Comparison of ENCODE assay signal across 26 cellular contexts in genomic region chr9:129667850-129668249, GRCh38. TPM values are rescaled to one million over a fixed set of nuclear protein-coding genes. Genes with fewer than 3 reads are reported as not detected.
DNase-seq lines count a peak whose midpoint lies in the region; ATAC-seq, FAIRE-seq and TF ChIP-seq lines count a peak whose summit lies in the region.
"Had no signal": no experiment of that assay in that cellular context is flagged by ENCODE, and none has a peak within 500 bp of the region (broad histone marks: within the 10 kb centered on the region; RNA-seq: fewer than 3 reads in every experiment).

No MANE protein-coding gene starts in this region.

- H3K27me3 Mint-ChIP-seq in natural killer cell treated with Interleukin-12 subunit alpha and Interleukin-12 subunit beta and Interleukin-15 and Interleukin-18, amount 100 ng/mL, for 72 hours = peaks cover 0 to 11% of the 10 kb centered on the region in 2 donors
- peaks cover 7 to 17% of the 10 kb centered on the region in 2 donors for H3K27me3 Mint-ChIP-seq in natural killer cell (ENCODE audit: low read depth in 2 of 2)

- CTCF ChIA-PET in HepG2 (lab: Yijun Ruan, JAX; ENCODE audit: low intra/inter-chr PET ratio, low total read pairs) = no interaction called here

- no peaks in the 10 kb centered on the region for H3K4me1 ChIP-seq in HepG2 (ENCODE audit: insufficient read depth, low read length)
- H3K4me1 ChIP-seq: foreskin keratinocyte had no signal

- H3K79me2 ChIP-seq in HepG2 (ENCODE audit: insufficient read depth, low read length) = no peaks in the 10 kb centered on the region

- H3K27ac ChIP-seq in HepG2 (ENCODE audit: extremely low read length, insufficient read depth, low read length) = no peak overlapping the region
- H3K27ac ChIP-seq: dorsolateral prefrontal cortex, foreskin keratinocyte had no signal

- H3K9me3 ChIP-seq in HepG2 (ENCODE audit: low read length) = no peaks in the 10 kb centered on the region
- H3K9me3 ChIP-seq: tibial nerve had no signal

- peaks cover 20 to 66% of the 10 kb centered on the region in 2 experiments for H3K27me3 ChIP-seq in HepG2 (ENCODE audit: control insufficient read depth in 1 of 2, insufficient read depth in 2 of 2, low read length in 2 of 2)

- BruUV-seq in HepG2 (replicated peaks; lab: Mats Ljungman, UMichigan) = no TSS peak

- H3K4me3 ChIP-seq in WI38 (ENCODE audit: low read depth, low read length) (peak overlapping the region; percentile 73; the same call in 1 of the 2 replicates), HepG2 (replicated peaks in 1 of 3; ENCODE audit: insufficient read depth in 1 of 3, low read depth in 2 of 3, low read length in 3 of 3) (no peak overlapping the region)
- H3K4me3 ChIP-seq: dorsolateral prefrontal cortex, tibial nerve had no signal

- TF ChIP-seq RAD21 in HepG2 (CRISPR knock-in tag; IDR thresholded peaks at IDR 0.05) = no peak

- no peak overlapping the region for H3K9ac ChIP-seq in HepG2 (ENCODE audit: insufficient read depth, low read depth, low read length)

- WGBS in HepG2 (ENCODE audit: low lambda C conversion rate) = no CpG with 5 or more reads among the region's 9 CpGs

- no peaks in the 10 kb centered on the region for H3K36me3 ChIP-seq in HepG2 (replicated peaks in 1 of 2; ENCODE audit: control insufficient read depth in 1 of 2, insufficient read depth in 2 of 2, low read length in 2 of 2)
- H3K36me3 ChIP-seq: tibial nerve had no signal

- ATAC-seq in natural killer cell treated with Interleukin-12 subunit alpha and Interleukin-12 subunit beta and Interleukin-15 and Interleukin-18, amount 100 ng/mL, for 72 hours = peak; percentile 11 to 12
- ATAC-seq in natural killer cell (no peak), HepG2 (peak; percentile 18; the same call in 2 of the 3 replicates), HG02840 (IDR thresholded peaks at IDR 0.05; ENCODE audit: low FRiP score, unreplicated experiment) (no peak), GM21381 (IDR thresholded peaks at IDR 0.05; ENCODE audit: unreplicated experiment) (no peak)
- ATAC-seq: activated CD8-positive, alpha-beta T cell treated with anti-CD3 and anti-CD28 coated beads for 36 hours; foreskin keratinocyte had no signal

- H3K36me3 Mint-ChIP-seq in natural killer cell treated with Interleukin-12 subunit alpha and Interleukin-12 subunit beta and Interleukin-15 and Interleukin-18, amount 100 ng/mL, for 72 hours = no peaks in the 10 kb centered on the region
- no peaks in the 10 kb centered on the region for H3K36me3 Mint-ChIP-seq in natural killer cell
- H3K36me3 Mint-ChIP-seq: CD8-positive, alpha-beta memory T cell; immature natural killer cell had no signal

- H3K27ac Mint-ChIP-seq in natural killer cell treated with Interleukin-12 subunit alpha and Interleukin-12 subunit beta and Interleukin-15 and Interleukin-18, amount 100 ng/mL, for 72 hours = no peak overlapping the region
- H3K27ac Mint-ChIP-seq in natural killer cell = no peak overlapping the region
- H3K27ac Mint-ChIP-seq: activated CD8-positive, alpha-beta T cell treated with anti-CD3 and anti-CD28 coated beads for 36 hours; CD8-positive, alpha-beta memory T cell; immature natural killer cell had no signal

- TF ChIP-seq EP300 in HepG2 (IDR thresholded peaks at IDR 0.05; ENCODE audit: low read depth in 2 of 2, low read length in 2 of 2) (no peak), HepG2 (CRISPR knock-in tag; IDR thresholded peaks at IDR 0.05; ENCODE audit: borderline replicate concordance) (no peak)

- H3K4me1 Mint-ChIP-seq in natural killer cell treated with Interleukin-12 subunit alpha and Interleukin-12 subunit beta and Interleukin-15 and Interleukin-18, amount 100 ng/mL, for 72 hours (ENCODE audit: low read depth in 2 of 2) = peaks cover 0 to 4% of the 10 kb centered on the region in 2 donors
- H3K4me1 Mint-ChIP-seq in natural killer cell = peaks cover 0 to 8% of the 10 kb centered on the region in 2 donors

- no peak for DNase-seq in natural killer cell treated with Interleukin-12 subunit alpha and Interleukin-12 subunit beta and Interleukin-15 and Interleukin-18, amount 100 ng/mL, for 72 hours (ENCODE audit: low spot score)
- DNase-seq in natural killer cell = no peak
- no peak for DNase-seq in HepG2 (ENCODE audit: low spot score)
- DNase-seq in NOMO-1 (lab: John Stamatoyannopoulos, UW; ENCODE audit: unreplicated experiment in 2 of 2) = no peak
- no peak for DNase-seq in cortex of kidney (lab: John Stamatoyannopoulos, UW)
- DNase-seq: activated CD4-positive, CD25-positive, alpha-beta regulatory T cell; activated CD8-positive, alpha-beta T cell treated with anti-CD3 and anti-CD28 coated beads for 36 hours; amniotic stem cell; CD8-positive, alpha-beta memory T cell; dorsolateral prefrontal cortex; foreskin keratinocyte; immature natural killer cell; NCI-H1092 treated with DMSO at 0.1 percent for 48 hours; NCI-H2029; NCI-H2227 treated with DMSO at 0.1 percent for 48 hours; Right ventricle myocardium superior; small intestine; stimulated activated CD4-positive, alpha-beta T cell treated with anti-CD3 and anti-CD28 coated beads, Interleukin-2, amount 100 ng/mL, for 48 hours; stimulated activated naive CD4-positive, alpha-beta T cell had no signal

- intact Hi-C loops in natural killer cell (cut with micrococcal nuclease) (no loop called here), HepG2 (cut with micrococcal nuclease; ENCODE audit: unreplicated experiment) (no loop called here)

- POLR2A ChIA-PET in HepG2 (lab: Yijun Ruan, JAX) = no interaction called here

- in situ Hi-C loops in HepG2 (cut with HindIII; ENCODE audit: extremely low pct_ligation_motif_present, low pct_unique_long_range_greater_than_20kb) = no loop called here

- H3K4me3 Mint-ChIP-seq in natural killer cell treated with Interleukin-12 subunit alpha and Interleukin-12 subunit beta and Interleukin-15 and Interleukin-18, amount 100 ng/mL, for 72 hours = no peak overlapping the region
- H3K4me3 Mint-ChIP-seq in natural killer cell = no peak overlapping the region
- H3K4me3 Mint-ChIP-seq: activated CD8-positive, alpha-beta T cell treated with anti-CD3 and anti-CD28 coated beads for 36 hours; immature natural killer cell had no signal

- no peak for TF ChIP-seq POLR2A in HepG2 (IDR thresholded peaks at IDR 0.05; ENCODE audit: insufficient read depth in 1 of 2, low read depth in 2 of 2, low read length in 2 of 2)

- H3K4me2 ChIP-seq in HepG2 (ENCODE audit: low read depth, low read length) = no peak overlapping the region

- no peak for TF ChIP-seq CTCF in natural killer cell (IDR thresholded peaks at IDR 0.05)
- TF ChIP-seq CTCF in WI38 (IDR thresholded peaks at IDR 0.05; ENCODE audit: low read depth, low read length) = no peak
- TF ChIP-seq CTCF in HepG2 (CRISPR knock-in tag; IDR thresholded peaks at IDR 0.05) = no peak

- no peaks in the 10 kb centered on the region for H3K9me3 Mint-ChIP-seq in natural killer cell treated with Interleukin-12 subunit alpha and Interleukin-12 subunit beta and Interleukin-15 and Interleukin-18, amount 100 ng/mL, for 72 hours
- H3K9me3 Mint-ChIP-seq in natural killer cell = no peaks in the 10 kb centered on the region
- H3K9me3 Mint-ChIP-seq: activated CD8-positive, alpha-beta T cell treated with anti-CD3 and anti-CD28 coated beads for 36 hours; CD8-positive, alpha-beta memory T cell; immature natural killer cell had no signal

- H2AFZ ChIP-seq in HepG2 (ENCODE audit: low read length) = no peak overlapping the region

- H4K20me1 ChIP-seq in HepG2 (ENCODE audit: insufficient read depth, low read length) = no peaks in the 10 kb centered on the region

- no peak for FAIRE-seq in HepG2 (lab: Jason Lieb, UNC)
- FAIRE-seq: A204.1, G401.6, small intestine had no signal

RNA-seq across cellular contexts. Expression of gene PRRX2, which starts 2.4 kb away (rescaled TPM):
- total RNA-seq in natural killer cell treated with Interleukin-12 subunit alpha and Interleukin-12 subunit beta and Interleukin-15 and Interleukin-18, amount 100 ng/mL, for 72 hours = not detected
- total RNA-seq in natural killer cell (not detected), HepG2 (2016; rRNA removed; fragmentation: Illumina TruSeq; extraction: Trizol) (not detected in 2 replicates)
- total RNA-seq in HepG2 (2016; cell fraction: cytosol; rRNA removed; fragmentation: Illumina TruSeq; extraction: Trizol; ENCODE audit: low read depth) = not detected in 2 replicates
- not detected in 2 replicates for total RNA-seq in HepG2 (2016; cell fraction: insoluble cytoplasmic fraction; rRNA removed; fragmentation: Illumina TruSeq; extraction: Trizol)
- total RNA-seq in HepG2 (2016; cell fraction: membrane; rRNA removed; fragmentation: Illumina TruSeq; extraction: Trizol) = not detected in 2 replicates
- total RNA-seq in HepG2 (2016; cell fraction: nucleus; rRNA removed; fragmentation: Illumina TruSeq; extraction: Trizol) = not detected in 2 replicates
- polyA plus RNA-seq in HepG2 (2011; rRNA removed) = 0.05 TPM in 1 of 2 replicates, not detected in the other
- not detected in 2 replicates for polyA plus RNA-seq in HepG2 (2011; cell fraction: cytosol; rRNA removed)
- not detected in 2 replicates for polyA plus RNA-seq in HepG2 (2011; cell fraction: nucleus; rRNA removed)
- polyA plus RNA-seq in HepG2 (2012) = not detected in 2 replicates
- not detected in 2 replicates for polyA plus RNA-seq in HepG2 (2016; cell fraction: cytosol; fragmentation: Illumina TruSeq; extraction: Trizol; ENCODE audit: low read depth)
- polyA plus RNA-seq in HepG2 (2016; cell fraction: insoluble cytoplasmic fraction; fragmentation: Illumina TruSeq; extraction: Trizol; ENCODE audit: low read depth) = not detected in 2 replicates
- not detected in 2 replicates for polyA plus RNA-seq in HepG2 (2016; cell fraction: membrane; fragmentation: Illumina TruSeq; extraction: Trizol; ENCODE audit: low read depth)
- not detected in 2 replicates for polyA plus RNA-seq in HepG2 (2016; cell fraction: nucleus; fragmentation: Illumina TruSeq; extraction: Trizol; ENCODE audit: insufficient read depth, low read depth)
- polyA minus RNA-seq in HepG2 (2011; rRNA and poly(A)+ RNA removed; ENCODE audit: low replicate concordance) = not detected in 2 replicates
- polyA minus RNA-seq in HepG2 (2011; cell fraction: cytosol; rRNA and poly(A)+ RNA removed) = not detected in 2 replicates
- polyA minus RNA-seq in HepG2 (2011; cell fraction: nucleus; rRNA and poly(A)+ RNA removed) = not detected in 2 replicates
- total RNA-seq: foreskin keratinocyte had no signal
- polyA plus RNA-seq: CD8-positive, alpha-beta memory T cell had no signal

RNA-seq across cellular contexts. Expression of gene ASB6, which starts 25.9 kb away (rescaled TPM):
- 10 to 100 TPM; 31.0 to 42.5 TPM for total RNA-seq in natural killer cell treated with Interleukin-12 subunit alpha and Interleukin-12 subunit beta and Interleukin-15 and Interleukin-18, amount 100 ng/mL, for 72 hours
- 10 to 100 TPM; 21.9 to 35.4 (median 32.4) TPM for total RNA-seq in natural killer cell
- total RNA-seq in HepG2 (2016; rRNA removed; fragmentation: Illumina TruSeq; extraction: Trizol) = 8.2 and 8.3 TPM in 2 replicates
- total RNA-seq in HepG2 (2016; cell fraction: cytosol; rRNA removed; fragmentation: Illumina TruSeq; extraction: Trizol; ENCODE audit: low read depth) = 1.6 and 1.8 TPM in 2 replicates
- total RNA-seq in HepG2 (2016; cell fraction: insoluble cytoplasmic fraction; rRNA removed; fragmentation: Illumina TruSeq; extraction: Trizol) = 6.6 and 9.5 TPM in 2 replicates
- total RNA-seq in HepG2 (2016; cell fraction: membrane; rRNA removed; fragmentation: Illumina TruSeq; extraction: Trizol) = 5.0 and 6.5 TPM in 2 replicates
- 7.3 TPM in 2 replicates for total RNA-seq in HepG2 (2016; cell fraction: nucleus; rRNA removed; fragmentation: Illumina TruSeq; extraction: Trizol)
- polyA plus RNA-seq in HepG2 (2011; rRNA removed) = 8.4 and 10.8 TPM in 2 replicates
- 6.1 and 7.8 TPM in 2 replicates for polyA plus RNA-seq in HepG2 (2011; cell fraction: cytosol; rRNA removed)
- polyA plus RNA-seq in HepG2 (2011; cell fraction: nucleus; rRNA removed) = 22.8 and 23.1 TPM in 2 replicates
- polyA plus RNA-seq in HepG2 (2012) = 4.2 and 5.8 TPM in 2 replicates
- polyA plus RNA-seq in HepG2 (2016; cell fraction: cytosol; fragmentation: Illumina TruSeq; extraction: Trizol; ENCODE audit: low read depth) = 1.0 and 1.8 TPM in 2 replicates
- 7.0 and 8.8 TPM in 2 replicates for polyA plus RNA-seq in HepG2 (2016; cell fraction: insoluble cytoplasmic fraction; fragmentation: Illumina TruSeq; extraction: Trizol; ENCODE audit: low read depth)
- polyA plus RNA-seq in HepG2 (2016; cell fraction: membrane; fragmentation: Illumina TruSeq; extraction: Trizol; ENCODE audit: low read depth) = 3.2 TPM in 2 replicates
- polyA plus RNA-seq in HepG2 (2016; cell fraction: nucleus; fragmentation: Illumina TruSeq; extraction: Trizol; ENCODE audit: insufficient read depth, low read depth) = 17.2 and 17.7 TPM in 2 replicates
- 10.0 and 29.3 TPM in 2 replicates for polyA minus RNA-seq in HepG2 (2011; rRNA and poly(A)+ RNA removed; ENCODE audit: low replicate concordance)
- polyA minus RNA-seq in HepG2 (2011; cell fraction: cytosol; rRNA and poly(A)+ RNA removed) = 2.7 and 3.2 TPM in 2 replicates
- polyA minus RNA-seq in HepG2 (2011; cell fraction: nucleus; rRNA and poly(A)+ RNA removed) = 5.0 and 5.6 TPM in 2 replicates

RNA-seq across cellular contexts. Expression of gene NTMT1, which starts 41.9 kb away (rescaled TPM):
- total RNA-seq in natural killer cell treated with Interleukin-12 subunit alpha and Interleukin-12 subunit beta and Interleukin-15 and Interleukin-18, amount 100 ng/mL, for 72 hours = 10 to 100 TPM; 28.9 to 63.1 TPM
- total RNA-seq in natural killer cell (10 to 100 TPM; 17.1 to 23.5 (median 17.1) TPM), HepG2 (2016; rRNA removed; fragmentation: Illumina TruSeq; extraction: Trizol) (51.0 and 53.8 TPM in 2 replicates)
- 18.8 and 21.6 TPM in 2 replicates for total RNA-seq in HepG2 (2016; cell fraction: cytosol; rRNA removed; fragmentation: Illumina TruSeq; extraction: Trizol; ENCODE audit: low read depth)
- 51.4 and 52.7 TPM in 2 replicates for total RNA-seq in HepG2 (2016; cell fraction: insoluble cytoplasmic fraction; rRNA removed; fragmentation: Illumina TruSeq; extraction: Trizol)
- 27.5 and 28.2 TPM in 2 replicates for total RNA-seq in HepG2 (2016; cell fraction: membrane; rRNA removed; fragmentation: Illumina TruSeq; extraction: Trizol)
- total RNA-seq in HepG2 (2016; cell fraction: nucleus; rRNA removed; fragmentation: Illumina TruSeq; extraction: Trizol) = 24.5 and 26.0 TPM in 2 replicates
- polyA plus RNA-seq in HepG2 (2011; rRNA removed) = 49.1 and 52.7 TPM in 2 replicates
- polyA plus RNA-seq in HepG2 (2011; cell fraction: cytosol; rRNA removed) = 51.6 and 54.5 TPM in 2 replicates
- polyA plus RNA-seq in HepG2 (2011; cell fraction: nucleus; rRNA removed) = 33.4 and 35.2 TPM in 2 replicates
- 25.7 and 35.9 TPM in 2 replicates for polyA plus RNA-seq in HepG2 (2012)
- polyA plus RNA-seq in HepG2 (2016; cell fraction: cytosol; fragmentation: Illumina TruSeq; extraction: Trizol; ENCODE audit: low read depth) = 25.5 and 33.2 TPM in 2 replicates
- polyA plus RNA-seq in HepG2 (2016; cell fraction: insoluble cytoplasmic fraction; fragmentation: Illumina TruSeq; extraction: Trizol; ENCODE audit: low read depth) = 70.9 and 81.2 TPM in 2 replicates
- 24.8 and 34.0 TPM in 2 replicates for polyA plus RNA-seq in HepG2 (2016; cell fraction: membrane; fragmentation: Illumina TruSeq; extraction: Trizol; ENCODE audit: low read depth)
- polyA plus RNA-seq in HepG2 (2016; cell fraction: nucleus; fragmentation: Illumina TruSeq; extraction: Trizol; ENCODE audit: insufficient read depth, low read depth) = 54.6 and 61.5 TPM in 2 replicates
- polyA minus RNA-seq in HepG2 (2011; rRNA and poly(A)+ RNA removed; ENCODE audit: low replicate concordance) = 26.8 and 119 TPM in 2 replicates
- polyA minus RNA-seq in HepG2 (2011; cell fraction: cytosol; rRNA and poly(A)+ RNA removed) = 14.8 and 17.0 TPM in 2 replicates
- polyA minus RNA-seq in HepG2 (2011; cell fraction: nucleus; rRNA and poly(A)+ RNA removed) = 15.9 and 18.4 TPM in 2 replicates

RNA-seq across cellular contexts. Expression of gene C9orf50, which starts 46.9 kb away (rescaled TPM):
- not detected for total RNA-seq in natural killer cell treated with Interleukin-12 subunit alpha and Interleukin-12 subunit beta and Interleukin-15 and Interleukin-18, amount 100 ng/mL, for 72 hours
- total RNA-seq in natural killer cell (not detected), HepG2 (2016; rRNA removed; fragmentation: Illumina TruSeq; extraction: Trizol) (not detected in 2 replicates)
- total RNA-seq in HepG2 (2016; cell fraction: cytosol; rRNA removed; fragmentation: Illumina TruSeq; extraction: Trizol; ENCODE audit: low read depth) = not detected in 2 replicates
- total RNA-seq in HepG2 (2016; cell fraction: insoluble cytoplasmic fraction; rRNA removed; fragmentation: Illumina TruSeq; extraction: Trizol) = not detected in 2 replicates
- not detected in 2 replicates for total RNA-seq in HepG2 (2016; cell fraction: membrane; rRNA removed; fragmentation: Illumina TruSeq; extraction: Trizol)
- total RNA-seq in HepG2 (2016; cell fraction: nucleus; rRNA removed; fragmentation: Illumina TruSeq; extraction: Trizol) = not detected in 2 replicates
- not detected in 2 replicates for polyA plus RNA-seq in HepG2 (2011; rRNA removed)
- not detected in 2 replicates for polyA plus RNA-seq in HepG2 (2011; cell fraction: cytosol; rRNA removed)
- polyA plus RNA-seq in HepG2 (2011; cell fraction: nucleus; rRNA removed) = 0.10 TPM in 1 of 2 replicates, not detected in the other
- not detected in 2 replicates for polyA plus RNA-seq in HepG2 (2012)
- polyA plus RNA-seq in HepG2 (2016; cell fraction: cytosol; fragmentation: Illumina TruSeq; extraction: Trizol; ENCODE audit: low read depth) = not detected in 2 replicates
- polyA plus RNA-seq in HepG2 (2016; cell fraction: insoluble cytoplasmic fraction; fragmentation: Illumina TruSeq; extraction: Trizol; ENCODE audit: low read depth) = not detected in 2 replicates
- polyA plus RNA-seq in HepG2 (2016; cell fraction: membrane; fragmentation: Illumina TruSeq; extraction: Trizol; ENCODE audit: low read depth) = not detected in 2 replicates
- not detected in 2 replicates for polyA plus RNA-seq in HepG2 (2016; cell fraction: nucleus; fragmentation: Illumina TruSeq; extraction: Trizol; ENCODE audit: insufficient read depth, low read depth)
- not detected in 2 replicates for polyA minus RNA-seq in HepG2 (2011; rRNA and poly(A)+ RNA removed; ENCODE audit: low replicate concordance)
- not detected in 2 replicates for polyA minus RNA-seq in HepG2 (2011; cell fraction: cytosol; rRNA and poly(A)+ RNA removed)
- not detected in 2 replicates for polyA minus RNA-seq in HepG2 (2011; cell fraction: nucleus; rRNA and poly(A)+ RNA removed)
- total RNA-seq: activated CD8-positive, alpha-beta T cell treated with anti-CD3 and anti-CD28 coated beads for 36 hours; CD8-positive, alpha-beta memory T cell; foreskin keratinocyte; lower leg skin; Right ventricle myocardium superior had no signal
- polyA plus RNA-seq: CD8-positive, alpha-beta memory T cell; foreskin keratinocyte; immature natural killer cell had no signal

Comparison
In these comparisons a context has a peak if more than half of its experiments do, and no peak if none do; other contexts are left out.
1. ATAC-seq: peak in natural killer cell treated with Interleukin-12 subunit alpha and Interleukin-12 subunit beta and Interleukin-15 and Interleukin-18, amount 100 ng/mL, for 72 hours (2 of 2) and HepG2 (single experiment); none in natural killer cell (0 of 3), HG02840 (single experiment) and GM21381 (single experiment).